In the genomic region with DNA sequence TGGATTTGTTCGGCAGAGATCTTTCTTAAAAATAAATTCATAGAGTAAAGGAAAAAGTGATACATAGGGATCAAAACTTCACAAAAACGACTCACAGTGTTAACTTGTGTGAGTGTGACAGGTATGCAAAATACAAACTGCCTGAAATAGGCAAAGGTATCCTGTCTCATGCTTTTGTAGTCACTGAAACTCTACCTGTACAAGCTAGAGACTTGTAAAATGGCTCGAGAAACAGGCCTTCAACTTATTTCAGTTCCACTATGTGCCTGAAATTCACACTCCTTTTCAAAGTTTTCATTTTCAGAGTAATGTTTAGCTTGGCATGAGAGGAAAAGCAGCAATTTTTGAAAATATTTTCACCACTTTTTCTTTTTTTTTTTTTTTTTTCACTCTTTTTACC, we compare ENCODE assay signal across 14 cellular contexts.
DNase-seq lines count a peak whose midpoint lies in the region; ATAC-seq and TF ChIP-seq lines count a peak whose summit lies in the region.
"Had no signal": no experiment of that assay in that cellular context is flagged by ENCODE, and none has a peak within 500 bp of the region (broad histone marks: within the 10 kb centered on the region; RNA-seq: fewer than 3 reads in every experiment).

No MANE protein-coding gene starts in this region.

- H3K9me3 ChIP-seq in OCI-LY1 (ENCODE audit: low read length) = no peaks in the 10 kb centered on the region

- peak overlapping the region; percentile 90 for H3K27ac Mint-ChIP-seq in GM23338
- peak overlapping the region; percentile 78 for H3K27ac Mint-ChIP-seq in mesothelial cell of epicardium
- H3K27ac Mint-ChIP-seq: B cell; CD8-positive, alpha-beta T cell had no signal

- H4K20me1 ChIP-seq in GM23338 (replicated peaks; ENCODE audit: insufficient read depth) (no peaks in the 10 kb centered on the region), OCI-LY1 (ENCODE audit: insufficient read depth, low read length) (no peaks in the 10 kb centered on the region)
- H4K20me1 ChIP-seq: BLaER1 treated with 17β-estradiol and CSF1 and Interleukin-3, amounts not matched to agents 10 nM and 100 nM had no signal

- H3K4me3 ChIP-seq in GM23338 (no peak overlapping the region), OCI-LY1 (ENCODE audit: low read depth, low read length, poor library complexity, severe bottlenecking) (no peak overlapping the region)
- H3K4me3 ChIP-seq: BLaER1 treated with 17β-estradiol and CSF1 and Interleukin-3, amounts not matched to agents 10 nM and 100 nM; GM23248 had no signal

- H3K4me2 ChIP-seq in GM23338 (peak overlapping the region; percentile 44), OCI-LY1 (ENCODE audit: low read length) (no peak overlapping the region; the same call in 1 of the 2 replicates)

- H2AFZ ChIP-seq in GM23338 (no peak overlapping the region), OCI-LY1 (ENCODE audit: low read length) (no peak overlapping the region)
- H2AFZ ChIP-seq: GM23248 had no signal

- peak overlapping the region; percentile 18 for H3K27ac ChIP-seq in GM23338 (ENCODE audit: low read depth)
- H3K27ac ChIP-seq in OCI-LY1 (ENCODE audit: low read depth, low read length, poor library complexity, severe bottlenecking) = peak overlapping the region; percentile 12
- H3K27ac ChIP-seq: BLaER1 treated with 17β-estradiol and CSF1 and Interleukin-3, amounts not matched to agents 10 nM and 100 nM; GM23248 had no signal

- H3K27me3 ChIP-seq in GM23338 (ENCODE audit: insufficient read depth) = no peaks in the 10 kb centered on the region
- no peaks in the 10 kb centered on the region for H3K27me3 ChIP-seq in OCI-LY1 (ENCODE audit: insufficient read depth, low read length)
- H3K27me3 ChIP-seq: BLaER1 treated with 17β-estradiol and CSF1 and Interleukin-3, amounts not matched to agents 10 nM and 100 nM had no signal

- H3K36me3 ChIP-seq in GM23338 (ENCODE audit: insufficient read depth) = no peaks in the 10 kb centered on the region
- H3K36me3 ChIP-seq in OCI-LY1 (ENCODE audit: insufficient read depth, low read length) = peaks cover 15% of the 10 kb centered on the region

- H3K9me3 Mint-ChIP-seq in GM23338 = no peaks in the 10 kb centered on the region
- H3K9me3 Mint-ChIP-seq in mesothelial cell of epicardium = peaks cover 9% of the 10 kb centered on the region
- H3K9me3 Mint-ChIP-seq: CD8-positive, alpha-beta T cell had no signal

- TF ChIP-seq CTCF in GM23338 (conservative IDR thresholded peaks at IDR 0.05; ENCODE audit: low read depth in 2 of 2) = no peak
- TF ChIP-seq CTCF in OCI-LY1 (IDR thresholded peaks at IDR 0.05; ENCODE audit: low read length) = no peak
- no peak for TF ChIP-seq CTCF in mesothelial cell of epicardium (IDR thresholded peaks at IDR 0.05; ENCODE audit: unreplicated experiment)

- H3K9ac ChIP-seq in OCI-LY1 (ENCODE audit: low read length) = no peak overlapping the region
- H3K9ac ChIP-seq: BLaER1 treated with 17β-estradiol and CSF1 and Interleukin-3, amounts not matched to agents 10 nM and 100 nM; GM23248 had no signal

- peaks cover 29% of the 10 kb centered on the region for H3K4me1 Mint-ChIP-seq in GM23338
- H3K4me1 Mint-ChIP-seq in mesothelial cell of epicardium = peaks cover 45% of the 10 kb centered on the region
- H3K4me1 Mint-ChIP-seq: B cell had no signal

- no peaks in the 10 kb centered on the region for H3K9me2 ChIP-seq in GM23338 (ENCODE audit: insufficient read depth)
- no peaks in the 10 kb centered on the region for H3K9me2 ChIP-seq in OCI-LY1 (ENCODE audit: low read depth, low read length)

- H3F3A ChIP-seq in GM23338 (replicated peaks; ENCODE audit: low read depth) (no peaks in the 10 kb centered on the region), OCI-LY1 (ENCODE audit: insufficient read depth, low read length) (no peaks in the 10 kb centered on the region)

- H3K79me2 ChIP-seq in GM23338 (replicated peaks; ENCODE audit: insufficient read depth) = no peaks in the 10 kb centered on the region
- no peaks in the 10 kb centered on the region for H3K79me2 ChIP-seq in OCI-LY1 (ENCODE audit: insufficient read depth, low read length)

- peak; percentile 48; the same call in 2 of the 3 replicates for ATAC-seq in GM23338
- no peak for ATAC-seq in HG02885 (IDR thresholded peaks at IDR 0.05; ENCODE audit: poor library complexity, unreplicated experiment)
- ATAC-seq: CD8-positive, alpha-beta T cell had no signal

- H3K27me3 Mint-ChIP-seq in GM23338 (ENCODE audit: insufficient read depth, low read depth, poor library complexity) (no peaks in the 10 kb centered on the region), mesothelial cell of epicardium (ENCODE audit: low read depth) (no peaks in the 10 kb centered on the region)
- H3K27me3 Mint-ChIP-seq: B cell had no signal

- H3K4me3 Mint-ChIP-seq in GM23338 = no peak overlapping the region
- no peak overlapping the region for H3K4me3 Mint-ChIP-seq in mesothelial cell of epicardium
- H3K4me3 Mint-ChIP-seq: B cell; CD8-positive, alpha-beta T cell had no signal

- H3K4me1 ChIP-seq in GM23338 (ENCODE audit: insufficient read depth) = peaks cover 23% of the 10 kb centered on the region
- peaks cover 30% of the 10 kb centered on the region for H3K4me1 ChIP-seq in OCI-LY1 (ENCODE audit: insufficient read depth, low read length, severe bottlenecking)

- H3K36me3 Mint-ChIP-seq in GM23338 (ENCODE audit: low read depth) = no peaks in the 10 kb centered on the region
- H3K36me3 Mint-ChIP-seq in mesothelial cell of epicardium = peaks cover 7% of the 10 kb centered on the region
- H3K36me3 Mint-ChIP-seq: CD8-positive, alpha-beta T cell had no signal

- DNase-seq in GM23338 (ENCODE audit: low spot score) (peak; percentile 12), mesothelial cell of epicardium (ENCODE audit: low spot score in 2 of 2, unreplicated experiment in 2 of 2) (no peak), NCI-H510A (lab: John Stamatoyannopoulos, UW) (no peak)
- DNase-seq in activated CD4-positive, alpha-beta T cell treated with anti-CD3 and anti-CD28 coated beads, Interleukin-2, amount 50 U/mL, for 4 hours = no peak
- DNase-seq: Calu3; CD8-positive, alpha-beta T cell; DMS79 treated with DMSO at 0.1 percent for 48 hours; GF-D8; GM23248; HCEC 1CT had no signal

TF ChIP-seq in GM23338, 12 proteins besides CTCF, POLR2A, EP300 and RAD21 (continues in another document):
- TF ChIP-seq ETS1 (IDR thresholded peaks at IDR 0.05) (no peak), ZNF331 (CRISPR knock-in tag; IDR thresholded peaks at IDR 0.05; ENCODE audit: low read depth) (no peak), EZH2 (IDR thresholded peaks at IDR 0.05; ENCODE audit: low read depth, unreplicated experiment) (no peak), EZH2phosphoT487 (IDR thresholded peaks at IDR 0.05; ENCODE audit: unreplicated experiment) (no peak), POLR2AphosphoS5 (IDR thresholded peaks at IDR 0.05; ENCODE audit: low read depth) (no peak)
